In genomic region chr16:85104147-85104546, GRCh38 we compare ENCODE assay signal across 2 cellular contexts.
TF ChIP-seq lines count a peak whose summit lies in the region.

No MANE protein-coding gene starts in this region.

TF ChIP-seq in HCT116, 20 proteins besides CTCF, POLR2A, EP300 and RAD21:
- no peak for TF ChIP-seq SP1 (IDR thresholded peaks at IDR 0.05; ENCODE audit: low read depth)
- no peak for TF ChIP-seq ZBTB33 (IDR thresholded peaks at IDR 0.05; ENCODE audit: extremely low read depth, insufficient replicate concordance, low read length)

TF ChIP-seq in SK-N-SH, 30 proteins besides CTCF, POLR2A, EP300 and RAD21:
- TF ChIP-seq ELF1 (IDR thresholded peaks at IDR 0.05) (no peak), TAF1 (IDR thresholded peaks at IDR 0.05; ENCODE audit: borderline replicate concordance, low read depth, low read length) (no peak), NFIC (IDR thresholded peaks at IDR 0.05; ENCODE audit: borderline replicate concordance) (no peak), MAX (IDR thresholded peaks at IDR 0.05; ENCODE audit: low read depth) (no peak), NRF1 (IDR thresholded peaks at IDR 0.05; ENCODE audit: low read depth, low read length) (no peak), SIN3A (IDR thresholded peaks at IDR 0.05; ENCODE audit: borderline replicate concordance, low read depth, low read length) (no peak), YY1 (IDR thresholded peaks at IDR 0.05; ENCODE audit: low read depth) (no peak), TEAD4 (IDR thresholded peaks at IDR 0.05; ENCODE audit: borderline replicate concordance, insufficient read depth) (no peak)
